Comparison of ENCODE assay signal across 15 cellular contexts in the genomic region with DNA sequence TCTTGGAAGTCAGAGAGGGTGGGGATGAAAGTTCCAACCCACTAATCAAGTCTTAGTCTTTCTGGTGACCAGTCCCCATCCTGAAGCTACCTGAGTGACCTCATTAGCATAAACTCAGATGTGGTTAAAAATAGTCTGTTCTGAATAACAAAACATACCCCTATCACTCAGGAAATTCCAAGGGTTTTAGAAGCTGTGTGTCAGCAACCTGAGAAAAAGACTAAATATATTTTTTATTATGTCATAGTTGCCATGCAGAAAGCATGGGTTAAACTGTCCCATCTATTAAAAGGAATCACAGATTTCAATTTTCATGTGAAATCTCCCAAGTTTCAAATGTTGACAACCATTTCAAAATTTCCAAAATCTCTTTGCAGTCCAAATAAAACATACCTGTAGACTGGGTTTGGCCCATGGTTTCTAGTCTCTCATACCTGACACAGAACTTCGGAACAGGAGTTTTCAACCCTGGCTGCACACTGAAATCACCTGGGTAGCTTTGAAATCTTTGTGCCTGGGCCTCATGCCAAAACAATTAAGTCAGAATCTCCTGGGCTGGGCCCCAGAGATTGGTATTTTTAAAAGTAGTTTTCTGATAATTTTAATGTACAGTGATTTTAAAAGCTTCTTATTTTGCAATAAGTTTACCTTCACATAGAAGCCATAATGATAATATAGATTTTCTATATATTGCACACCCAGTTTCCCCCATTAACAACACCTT.
A peak's percentile ranks its signal among the peaks of the same experiment; 100 is the strongest.
DNase-seq lines count a peak whose midpoint lies in the region; ATAC-seq, FAIRE-seq and TF ChIP-seq lines count a peak whose summit lies in the region.
"Had no signal": no experiment of that assay in that cellular context is flagged by ENCODE, and none has a peak within 500 bp of the region (broad histone marks: within the 10 kb centered on the region; RNA-seq: fewer than 3 reads in every experiment).

No MANE protein-coding gene starts in this region.

- H4K20me1 ChIP-seq in keratinocyte (ENCODE audit: control insufficient read depth, extremely low read depth, insufficient read depth, low read length): no peaks in the 10 kb centered on the region

- no peaks in the 10 kb centered on the region for H3K9me1 ChIP-seq in keratinocyte (ENCODE audit: control insufficient read depth, extremely low read depth, insufficient read depth, low read length)

- WGBS in thyroid gland, 2 donors: 29 to 47% methylated on average over 1 of the region's 1 CpG

- no peak overlapping the region for H3K4me3 ChIP-seq in adipocyte (ENCODE audit: low read length)
- no peak overlapping the region for H3K4me3 ChIP-seq in keratinocyte (ENCODE audit: control insufficient read depth in 2 of 3, extremely low read depth in 1 of 3, insufficient read depth in 2 of 3, low read depth in 1 of 3, low read length in 3 of 3)
- H3K4me3 ChIP-seq in thyroid gland (replicated peaks in 1 of 3): no peak overlapping the region
- H3K4me3 ChIP-seq: skin epidermis had no signal

- TF ChIP-seq POLR2A in thyroid gland (IDR thresholded peaks at IDR 0.05): no peak

- H3K36me3 ChIP-seq in adipocyte (ENCODE audit: control insufficient read depth, insufficient read depth, low read length, severe bottlenecking) (no peaks in the 10 kb centered on the region), keratinocyte (ENCODE audit: control insufficient read depth in 2 of 2, extremely low read depth in 1 of 2, insufficient read depth in 2 of 2, low read length in 2 of 2) (no peaks in the 10 kb centered on the region), thyroid gland (no peaks in the 10 kb centered on the region)

- no peaks in the 10 kb centered on the region for H3K27me3 ChIP-seq in adipocyte (replicated peaks; ENCODE audit: control insufficient read depth, insufficient read depth, low read length)
- H3K27me3 ChIP-seq in keratinocyte (ENCODE audit: control insufficient read depth, extremely low read depth, insufficient read depth, low read length): no peaks in the 10 kb centered on the region
- no peaks in the 10 kb centered on the region for H3K27me3 ChIP-seq in thyroid gland

- peak overlapping the region; percentile 47 for H3K27ac ChIP-seq in keratinocyte (ENCODE audit: control insufficient read depth, insufficient read depth, low read length)
- H3K27ac ChIP-seq in thyroid gland: peak overlapping the region; percentile 57 to 82 (median 79)
- H3K27ac ChIP-seq: HL-60 had no signal

- dilution Hi-C loops in keratinocyte (cut with MboI; ENCODE audit: extremely low pct_ligation_motif_present, low sequenced_read_pairs): no loop called here

- peak overlapping the region; percentile 79 for H3K9ac ChIP-seq in adipocyte (ENCODE audit: low read length)
- no peak overlapping the region for H3K9ac ChIP-seq in keratinocyte (ENCODE audit: control insufficient read depth, extremely low read depth, insufficient read depth, low read length)

- intact Hi-C loops in thyroid gland (cut with DNase I): no loop called here

- no peak for ATAC-seq in HG02763 (IDR thresholded peaks at IDR 0.05; ENCODE audit: unreplicated experiment)

- H3K9me3 ChIP-seq in adipocyte (ENCODE audit: control insufficient read depth, low read length): no peaks in the 10 kb centered on the region
- no peaks in the 10 kb centered on the region for H3K9me3 ChIP-seq in keratinocyte (ENCODE audit: control insufficient read depth, low read depth, low read length)
- H3K9me3 ChIP-seq in thyroid gland: no peaks in the 10 kb centered on the region

- no peak for FAIRE-seq in keratinocyte (lab: Jason Lieb, UNC)
- FAIRE-seq: A204.1, TTC549 had no signal

- H2AFZ ChIP-seq in keratinocyte (ENCODE audit: control insufficient read depth, low read length): no peak overlapping the region

- DNase-seq in NCI-H2171 treated with DMSO at 0.1 percent for 48 hours (lab: John Stamatoyannopoulos, UW) (peak; percentile 27), NCI-H2171 (lab: John Stamatoyannopoulos, UW) (no peak), adipocyte (ENCODE audit: low read depth) (peak; percentile 27), keratinocyte (ENCODE audit: low read depth, low spot score) (no peak), thyroid gland (peak; percentile 75 to 81), T-helper 9 cell (no peak), Kasumi-1 (lab: John Stamatoyannopoulos, UW) (no peak)
- DNase-seq: activated T-cell treated with anti-CD3 and anti-CD28 coated beads for 4 hours; central memory CD4-positive, alpha-beta T cell; NCI-H1092 treated with DMSO at 0.1 percent for 48 hours had no signal

- H3K79me2 ChIP-seq in keratinocyte (ENCODE audit: control insufficient read depth, insufficient read depth, low read length): no peaks in the 10 kb centered on the region

- TF ChIP-seq CTCF in keratinocyte (optimal IDR thresholded peaks at IDR 0.05 in 1 of 3, IDR thresholded peaks at IDR 0.05 in 1 of 3, conservative IDR thresholded peaks at IDR 0.05 in 1 of 3; ENCODE audit: extremely low read depth in 1 of 3, insufficient read depth in 2 of 3, low read length in 3 of 3): no peak
- no peak for TF ChIP-seq CTCF in thyroid gland (IDR thresholded peaks at IDR 0.05)

- peaks cover 37% of the 10 kb centered on the region for H3K4me1 ChIP-seq in adipocyte (ENCODE audit: control insufficient read depth, insufficient read depth, low read length)
- H3K4me1 ChIP-seq in keratinocyte (ENCODE audit: control insufficient read depth, extremely low read depth, insufficient read depth, low read length): peaks cover 33% of the 10 kb centered on the region
- H3K4me1 ChIP-seq in thyroid gland: peaks cover 54% of the 10 kb centered on the region in 2 donors

- peak overlapping the region; percentile 58 for H3K4me2 ChIP-seq in keratinocyte (ENCODE audit: control insufficient read depth, extremely low read depth, insufficient read depth, low read depth, low read length)

Comparison
In these comparisons a context has a peak if more than half of its experiments do, and no peak if none do; other contexts are left out.
1. DNase-seq: peak in NCI-H2171 treated with DMSO at 0.1 percent for 48 hours (single experiment), adipocyte (single experiment) and thyroid gland (2 of 2); none in NCI-H2171 (single experiment), keratinocyte (single experiment), T-helper 9 cell (single experiment) and Kasumi-1 (0 of 2).